ENCODE assay signal across 8 cellular contexts in the genomic region with DNA sequence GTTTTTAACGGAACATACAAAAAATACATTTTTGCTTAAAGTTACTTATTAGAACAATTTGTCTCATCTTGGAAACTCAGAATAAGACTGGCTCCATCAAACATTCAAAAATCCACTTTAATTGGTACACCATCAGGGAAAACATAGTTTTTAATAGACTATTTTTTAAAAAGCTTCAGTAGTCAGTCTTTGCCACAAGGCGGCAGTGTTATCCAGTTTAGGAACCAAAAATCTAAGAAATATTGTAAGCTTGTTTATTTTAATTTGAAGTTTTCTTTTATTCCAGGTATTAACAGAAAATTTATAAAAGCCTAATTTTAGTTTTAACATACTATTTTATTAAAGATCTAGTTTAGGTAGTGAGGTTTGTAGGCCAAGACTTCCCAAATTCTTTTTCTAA.
DNase-seq lines count a peak whose midpoint lies in the region; ATAC-seq, FAIRE-seq and TF ChIP-seq lines count a peak whose summit lies in the region.
"Had no signal": no experiment of that assay in that cellular context is flagged by ENCODE, and none has a peak within 500 bp of the region (broad histone marks: within the 10 kb centered on the region; RNA-seq: fewer than 3 reads in every experiment).

No MANE protein-coding gene starts in this region.

- intact Hi-C loops in posterior cingulate gyrus (cut with DNase I), result loop anchor here (1.0 kb wide), 1 partner anchor 433 kb away; no protein-coding TSS in a partner anchor

- no peaks in the 10 kb centered on the region for H3K4me1 ChIP-seq in neural progenitor cell

- H2AFZ ChIP-seq in neural progenitor cell (replicated peaks), result no peak overlapping the region

- no peak overlapping the region for H3K4me3 Mint-ChIP-seq in neural progenitor cell
- H3K4me3 Mint-ChIP-seq: central memory CD8-positive, alpha-beta T cell had no signal

- H3K27me3 ChIP-seq in bronchial epithelial cell (ENCODE audit: control insufficient read depth, insufficient read depth, low read length), result no peaks in the 10 kb centered on the region
- no peaks in the 10 kb centered on the region for H3K27me3 ChIP-seq in neural progenitor cell

- no peaks in the 10 kb centered on the region for H3F3A ChIP-seq in neural progenitor cell (ENCODE audit: low read depth)

- H3K36me3 Mint-ChIP-seq in neural progenitor cell, result no peaks in the 10 kb centered on the region

- peak; percentile 93 for FAIRE-seq in G401.6 (lab: Jason Lieb, UNC)
- FAIRE-seq in bronchial epithelial cell (lab: Jason Lieb, UNC), result no peak

- no peaks in the 10 kb centered on the region for H3K9me3 ChIP-seq in neural progenitor cell (ENCODE audit: low read depth)

- H3K27ac Mint-ChIP-seq in neural progenitor cell, result no peak overlapping the region

- no peak overlapping the region for H3K27ac ChIP-seq in neural progenitor cell

- H3K4me2 ChIP-seq in neural progenitor cell, result no peak overlapping the region

- no peaks in the 10 kb centered on the region for H3K4me1 Mint-ChIP-seq in neural progenitor cell
- H3K4me1 Mint-ChIP-seq: central memory CD8-positive, alpha-beta T cell had no signal

- H3K27me3 Mint-ChIP-seq in neural progenitor cell (ENCODE audit: insufficient read depth, low read depth), result peaks cover 7% of the 10 kb centered on the region
- H3K27me3 Mint-ChIP-seq: central memory CD8-positive, alpha-beta T cell had no signal

- no peaks in the 10 kb centered on the region for H4K20me1 ChIP-seq in neural progenitor cell (ENCODE audit: low read depth)

- DNase-seq in bronchial epithelial cell (ENCODE audit: low read depth) (peak; percentile 4), neural progenitor cell (ENCODE audit: low spot score) (no peak), posterior cingulate gyrus (no peak)

- peaks cover 3% of the 10 kb centered on the region for H3K9me3 Mint-ChIP-seq in neural progenitor cell
- H3K9me3 Mint-ChIP-seq: central memory CD8-positive, alpha-beta T cell had no signal

- H3K79me2 ChIP-seq in neural progenitor cell (ENCODE audit: low read depth), result no peaks in the 10 kb centered on the region

- TF ChIP-seq CTCF in LNCAP (IDR thresholded peaks at IDR 0.05) (peak; percentile 55), bronchial epithelial cell (IDR thresholded peaks at IDR 0.05; ENCODE audit: insufficient read depth, low read length, severe bottlenecking) (peak; percentile 22), neural progenitor cell (IDR thresholded peaks at IDR 0.05) (peak; percentile 73)

- no peaks in the 10 kb centered on the region for H3K36me3 ChIP-seq in bronchial epithelial cell (ENCODE audit: control insufficient read depth, insufficient read depth, low read length)
- no peaks in the 10 kb centered on the region for H3K36me3 ChIP-seq in neural progenitor cell

- H3K4me3 ChIP-seq in bronchial epithelial cell (ENCODE audit: low read depth, low read length) (no peak overlapping the region), neural progenitor cell (no peak overlapping the region)

- ATAC-seq in HG03469 (IDR thresholded peaks at IDR 0.05; ENCODE audit: unreplicated experiment), result no peak
- ATAC-seq in HG02678 (IDR thresholded peaks at IDR 0.05; ENCODE audit: unreplicated experiment), result no peak

- no peak overlapping the region for H3K9ac ChIP-seq in neural progenitor cell

Comparison
In these comparisons a context has a peak if more than half of its experiments do, and no peak if none do; other contexts are left out.
1. CTCF ChIP-seq: peak in every context shown above with its lines; median percentile 73 in neural progenitor cell; 55 in LNCAP; 22 in bronchial epithelial cell.